35 cellular contexts compared by ENCODE assay signal in genomic region chr2:64842030-64842429, GRCh38.
DNase-seq lines count a peak whose midpoint lies in the region; ATAC-seq and TF ChIP-seq lines count a peak whose summit lies in the region.
"Had no signal": no experiment of that assay in that cellular context is flagged by ENCODE, and none has a peak within 500 bp of the region (broad histone marks: within the 10 kb centered on the region; RNA-seq: fewer than 3 reads in every experiment).

No MANE protein-coding gene starts in this region.

- H3K4me1 Mint-ChIP-seq in dendritic cell treated with granulocyte-macrophage colony-stimulating factor and Interleukin-4, amounts not matched to agents 40 ng/mL and 50 ng/mL, for 4 days (ENCODE audit: low read depth) = peaks cover 65% of the 10 kb centered on the region
- H3K4me1 Mint-ChIP-seq in stimulated activated memory B cell treated with anti-CD40 and anti-IgM and Interleukin-4, amounts not matched to agents 10 μg/mL and 1 μg/mL and 100 μg/mL, for 72 hours = peaks cover 60% of the 10 kb centered on the region
- peaks cover 16% of the 10 kb centered on the region for H3K4me1 Mint-ChIP-seq in activated CD4-positive, alpha-beta T cell treated with anti-CD3 and anti-CD28 coated beads, Interleukin-2, amount 10 ng/mL, durations not matched to agents 24 days and 14 days

- peak overlapping the region; percentile 24 for H3K4me2 ChIP-seq in OCI-LY1 (ENCODE audit: low read length)
- H3K4me2 ChIP-seq: KMS-11, SK-N-SH had no signal

- no peaks in the 10 kb centered on the region for H3K9me2 ChIP-seq in OCI-LY1 (ENCODE audit: low read depth, low read length)
- H3K9me2 ChIP-seq: SK-N-SH had no signal

- H3K27ac ChIP-seq in OCI-LY1 (ENCODE audit: low read depth, low read length, poor library complexity, severe bottlenecking) = peak overlapping the region; percentile 88
- H3K27ac ChIP-seq: brain microvascular endothelial cell, dorsolateral prefrontal cortex, KMS-11, pancreas, testis had no signal

- H3K4me3 ChIP-seq in OCI-LY1 (ENCODE audit: low read depth, low read length, poor library complexity, severe bottlenecking) = no peak overlapping the region
- H3K4me3 ChIP-seq: dorsolateral prefrontal cortex, esophagus squamous epithelium, heart right ventricle, mucosa of descending colon, pancreas, testis had no signal

- H3K27ac Mint-ChIP-seq in dendritic cell treated with granulocyte-macrophage colony-stimulating factor and Interleukin-4, amounts not matched to agents 40 ng/mL and 50 ng/mL, for 4 days = peak overlapping the region; percentile 48
- H3K27ac Mint-ChIP-seq in stimulated activated memory B cell treated with anti-CD40 and anti-IgM and Interleukin-4, amounts not matched to agents 10 μg/mL and 1 μg/mL and 100 μg/mL, for 72 hours = peak overlapping the region; percentile 75
- no peak overlapping the region for H3K27ac Mint-ChIP-seq in activated CD4-positive, alpha-beta T cell treated with anti-CD3 and anti-CD28 coated beads, Interleukin-2, amount 10 ng/mL, durations not matched to agents 24 days and 14 days
- H3K27ac Mint-ChIP-seq: activated CD4-positive, alpha-beta memory T cell treated with anti-CD3 and anti-CD28 coated beads, Interleukin-2, amount 10 ng/mL, durations not matched to agents 7 days and 5 days; activated T-helper 1 cell treated with anti-CD3 and anti-CD28 coated beads, Interleukin-12 subunit alpha, Interleukin-12 subunit beta, Interleukin-2, Interleukin-4 antibody, amounts not matched to agents 30 ng/mL and 10 ng/mL and 1 ng/mL, durations not matched to agents 14 hours and 24 hours and 36 hours; H9; nephron; stimulated activated naive CD8-positive, alpha-beta T cell treated with anti-CD3 and anti-CD28 coated beads, Interleukin-15, Interleukin-2, amounts not matched to agents 100 ng/mL and 50 ng/mL, for 24 hours had no signal

- no peak for ATAC-seq in stimulated activated memory B cell treated with anti-CD40 and anti-IgM and Interleukin-4, amounts not matched to agents 10 μg/mL and 1 μg/mL and 100 μg/mL, for 72 hours
- ATAC-seq: heart right ventricle, mucosa of descending colon, pancreas, Right ventricle myocardium inferior had no signal

- no peaks in the 10 kb centered on the region for H3K27me3 ChIP-seq in OCI-LY1 (ENCODE audit: insufficient read depth, low read length)
- H3K27me3 ChIP-seq: BE2C, brain microvascular endothelial cell, dorsolateral prefrontal cortex, esophagus squamous epithelium, heart right ventricle, pancreas, testis had no signal

- H3K9ac ChIP-seq in OCI-LY1 (ENCODE audit: low read length) = peak overlapping the region; percentile 51
- H3K9ac ChIP-seq: KMS-11, SK-N-SH had no signal

- no peaks in the 10 kb centered on the region for H3K36me3 ChIP-seq in OCI-LY1 (ENCODE audit: insufficient read depth, low read length)
- H3K36me3 ChIP-seq: BE2C, brain microvascular endothelial cell, esophagus squamous epithelium, heart right ventricle, pancreas had no signal

- no peaks in the 10 kb centered on the region for H4K20me1 ChIP-seq in OCI-LY1 (ENCODE audit: insufficient read depth, low read length)

- no peaks in the 10 kb centered on the region for H3K79me2 ChIP-seq in OCI-LY1 (ENCODE audit: insufficient read depth, low read length)

- H3K4me1 ChIP-seq in OCI-LY1 (ENCODE audit: insufficient read depth, low read length, severe bottlenecking) = peaks cover 58% of the 10 kb centered on the region
- H3K4me1 ChIP-seq: BE2C had no signal

- no peaks in the 10 kb centered on the region for H3K9me3 ChIP-seq in OCI-LY1 (ENCODE audit: low read length)
- H3K9me3 ChIP-seq: BE2C, esophagus squamous epithelium, heart right ventricle, mucosa of descending colon, pancreas, SK-N-SH, testis had no signal

- 0 out of 3 replicates have a peak, but pooled peaks have one; percentile 1 for TF ChIP-seq CTCF in GM12872 (IDR thresholded peaks at IDR 0.05; ENCODE audit: insufficient read depth, low read depth, low read length)
- TF ChIP-seq CTCF in OCI-LY1 (IDR thresholded peaks at IDR 0.05; ENCODE audit: low read length) = no peak

- no peaks in the 10 kb centered on the region for H3K9me3 Mint-ChIP-seq in dendritic cell treated with granulocyte-macrophage colony-stimulating factor and Interleukin-4, amounts not matched to agents 40 ng/mL and 50 ng/mL, for 4 days
- no peaks in the 10 kb centered on the region for H3K9me3 Mint-ChIP-seq in stimulated activated memory B cell treated with anti-CD40 and anti-IgM and Interleukin-4, amounts not matched to agents 10 μg/mL and 1 μg/mL and 100 μg/mL, for 72 hours
- no peaks in the 10 kb centered on the region for H3K9me3 Mint-ChIP-seq in activated CD4-positive, alpha-beta T cell treated with anti-CD3 and anti-CD28 coated beads, Interleukin-2, amount 10 ng/mL, durations not matched to agents 24 days and 14 days
- H3K9me3 Mint-ChIP-seq: activated CD4-positive, alpha-beta memory T cell treated with anti-CD3 and anti-CD28 coated beads, Interleukin-2, amount 10 ng/mL, durations not matched to agents 7 days and 5 days; activated T-helper 1 cell treated with anti-CD3 and anti-CD28 coated beads, Interleukin-12 subunit alpha, Interleukin-12 subunit beta, Interleukin-2, Interleukin-4 antibody, amounts not matched to agents 30 ng/mL and 10 ng/mL and 1 ng/mL, durations not matched to agents 14 hours and 24 hours and 36 hours; nephron; stimulated activated naive CD8-positive, alpha-beta T cell treated with anti-CD3 and anti-CD28 coated beads, Interleukin-15, Interleukin-2, amounts not matched to agents 100 ng/mL and 50 ng/mL, for 24 hours had no signal

- DNase-seq in middle frontal gyrus (ENCODE audit: extremely low spot score, low spot score) (no peak), dedifferentiated amniotic fluid mesenchymal stem cell (ENCODE audit: extremely low spot score) (no peak)
- no peak for DNase-seq in activated CD4-positive, alpha-beta T cell treated with anti-CD3 and anti-CD28 coated beads, Interleukin-2, amount 10 ng/mL, durations not matched to agents 24 days and 14 days
- DNase-seq: ACHN; activated CD4-positive, alpha-beta memory T cell treated with anti-CD3 and anti-CD28 coated beads, Interleukin-2, amount 10 ng/mL, durations not matched to agents 7 days and 5 days; activated CD4-positive, alpha-beta T cell treated with anti-CD3 and anti-CD28 coated beads for 1 hour; activated CD8-positive, alpha-beta memory T cell treated with anti-CD3 and anti-CD28 coated beads, Interleukin-2, amount 50 U/mL, for 48 hours; activated naive CD4-positive, alpha-beta T cell treated with anti-CD3 and anti-CD28 coated beads, Interleukin-2, amount 50 U/mL, for 16 hours; amygdala; BE2C; brain microvascular endothelial cell; cerebellar nuclear complex; dorsolateral prefrontal cortex; esophagus squamous epithelium; foreskin melanocyte; H9; heart right ventricle; kidney; mucosa of descending colon; NCI-H1694; NCI-H446 treated with DMSO at 0.1 percent for 48 hours; NCI-H82; pancreas; SK-N-SH; small intestine; testis had no signal

- no peak overlapping the region for H3K4me3 Mint-ChIP-seq in dendritic cell treated with granulocyte-macrophage colony-stimulating factor and Interleukin-4, amounts not matched to agents 40 ng/mL and 50 ng/mL, for 4 days
- no peak overlapping the region for H3K4me3 Mint-ChIP-seq in stimulated activated memory B cell treated with anti-CD40 and anti-IgM and Interleukin-4, amounts not matched to agents 10 μg/mL and 1 μg/mL and 100 μg/mL, for 72 hours
- no peak overlapping the region for H3K4me3 Mint-ChIP-seq in activated CD4-positive, alpha-beta T cell treated with anti-CD3 and anti-CD28 coated beads, Interleukin-2, amount 10 ng/mL, durations not matched to agents 24 days and 14 days
- H3K4me3 Mint-ChIP-seq: activated CD4-positive, alpha-beta memory T cell treated with anti-CD3 and anti-CD28 coated beads, Interleukin-2, amount 10 ng/mL, durations not matched to agents 7 days and 5 days; activated T-helper 1 cell treated with anti-CD3 and anti-CD28 coated beads, Interleukin-12 subunit alpha, Interleukin-12 subunit beta, Interleukin-2, Interleukin-4 antibody, amounts not matched to agents 30 ng/mL and 10 ng/mL and 1 ng/mL, durations not matched to agents 14 hours and 24 hours and 36 hours; H9; nephron; stimulated activated naive CD8-positive, alpha-beta T cell treated with anti-CD3 and anti-CD28 coated beads, Interleukin-15, Interleukin-2, amounts not matched to agents 100 ng/mL and 50 ng/mL, for 24 hours had no signal

- peak overlapping the region; percentile 99; the same call in 1 of the 2 replicates for H2AFZ ChIP-seq in OCI-LY1 (ENCODE audit: low read length)

- intact Hi-C loops in dendritic cell treated with granulocyte-macrophage colony-stimulating factor and Interleukin-4, amounts not matched to agents 40 ng/mL and 50 ng/mL, for 4 days (cut with micrococcal nuclease) = no loop called here
- intact Hi-C loops in activated CD4-positive, alpha-beta T cell treated with anti-CD3 and anti-CD28 coated beads, Interleukin-2, amount 10 ng/mL, durations not matched to agents 24 days and 14 days (cut with micrococcal nuclease) = no loop called here

- no peaks in the 10 kb centered on the region for H3K36me3 Mint-ChIP-seq in dendritic cell treated with granulocyte-macrophage colony-stimulating factor and Interleukin-4, amounts not matched to agents 40 ng/mL and 50 ng/mL, for 4 days (ENCODE audit: low read depth)
- H3K36me3 Mint-ChIP-seq in stimulated activated memory B cell treated with anti-CD40 and anti-IgM and Interleukin-4, amounts not matched to agents 10 μg/mL and 1 μg/mL and 100 μg/mL, for 72 hours = peaks cover 7% of the 10 kb centered on the region
- no peaks in the 10 kb centered on the region for H3K36me3 Mint-ChIP-seq in activated CD4-positive, alpha-beta T cell treated with anti-CD3 and anti-CD28 coated beads, Interleukin-2, amount 10 ng/mL, durations not matched to agents 24 days and 14 days (ENCODE audit: low read depth)

- 0 out of 2 replicates have a peak, but pooled peaks cover 3% of the 10 kb centered on the region for H3F3A ChIP-seq in OCI-LY1 (ENCODE audit: insufficient read depth, low read length)

- H3K27me3 Mint-ChIP-seq in dendritic cell treated with granulocyte-macrophage colony-stimulating factor and Interleukin-4, amounts not matched to agents 40 ng/mL and 50 ng/mL, for 4 days = no peaks in the 10 kb centered on the region
- H3K27me3 Mint-ChIP-seq in stimulated activated memory B cell treated with anti-CD40 and anti-IgM and Interleukin-4, amounts not matched to agents 10 μg/mL and 1 μg/mL and 100 μg/mL, for 72 hours = no peaks in the 10 kb centered on the region
- H3K27me3 Mint-ChIP-seq in activated CD4-positive, alpha-beta T cell treated with anti-CD3 and anti-CD28 coated beads, Interleukin-2, amount 10 ng/mL, durations not matched to agents 24 days and 14 days = peaks cover 5% of the 10 kb centered on the region
- H3K27me3 Mint-ChIP-seq: activated CD4-positive, alpha-beta memory T cell treated with anti-CD3 and anti-CD28 coated beads, Interleukin-2, amount 10 ng/mL, durations not matched to agents 7 days and 5 days; stimulated activated naive CD8-positive, alpha-beta T cell treated with anti-CD3 and anti-CD28 coated beads, Interleukin-15, Interleukin-2, amounts not matched to agents 100 ng/mL and 50 ng/mL, for 24 hours had no signal
